In the genomic region with DNA sequence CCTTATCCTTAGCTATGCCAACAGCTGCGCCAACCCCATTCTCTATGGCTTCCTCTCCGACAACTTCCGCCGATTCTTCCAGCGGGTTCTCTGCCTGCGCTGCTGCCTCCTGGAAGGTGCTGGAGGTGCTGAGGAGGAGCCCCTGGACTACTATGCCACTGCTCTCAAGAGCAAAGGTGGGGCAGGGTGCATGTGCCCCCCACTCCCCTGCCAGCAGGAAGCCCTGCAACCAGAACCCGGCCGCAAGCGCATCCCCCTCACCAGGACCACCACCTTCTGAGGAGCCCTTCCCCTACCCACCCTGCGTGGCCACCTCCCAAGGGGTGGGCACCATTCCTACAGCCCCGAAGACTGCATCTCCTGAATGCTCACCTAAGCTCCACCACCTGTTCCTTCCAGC, we compare ENCODE assay signal across 22 cellular contexts. TPM values are rescaled to one million over a fixed set of nuclear protein-coding genes. Genes with fewer than 3 reads are reported as not detected.
DNase-seq lines count a peak whose midpoint lies in the region; ATAC-seq, FAIRE-seq and TF ChIP-seq lines count a peak whose summit lies in the region.
"Had no signal": no experiment of that assay in that cellular context is flagged by ENCODE, and none has a peak within 500 bp of the region (broad histone marks: within the 10 kb centered on the region; RNA-seq: fewer than 3 reads in every experiment).

No MANE protein-coding gene starts in this region.

- H3K18ac ChIP-seq in neuronal stem cell (ENCODE audit: low read length): no peak overlapping the region

- peak overlapping the region; percentile 51 for H3K27ac ChIP-seq in DND-41 (ENCODE audit: low read length)
- H3K27ac ChIP-seq in astrocyte (ENCODE audit: low read depth, low read length): no peak overlapping the region
- no peak overlapping the region for H3K27ac ChIP-seq in neuronal stem cell (replicated peaks; ENCODE audit: low read length)
- H3K27ac ChIP-seq in body of pancreas: no peak overlapping the region
- H3K27ac ChIP-seq: GM23248 had no signal

- no peak overlapping the region for H2BK5ac ChIP-seq in neuronal stem cell (ENCODE audit: low read length)

- TF ChIP-seq POLR2A in body of pancreas (IDR thresholded peaks at IDR 0.05): no peak

- H4K20me1 ChIP-seq in DND-41 (ENCODE audit: insufficient read depth, low read length) (no peaks in the 10 kb centered on the region), astrocyte (ENCODE audit: insufficient read depth, low read length) (no peaks in the 10 kb centered on the region)

- intact Hi-C loops in body of pancreas (cut with DNase I): no loop called here

- H3K27me3 Mint-ChIP-seq in astrocyte (ENCODE audit: low read depth, unreplicated experiment): peaks cover 65% of the 10 kb centered on the region
- peaks cover 96% of the 10 kb centered on the region for H3K27me3 Mint-ChIP-seq in mesothelial cell of epicardium (ENCODE audit: low read depth)

- WGBS in neuronal stem cell (ENCODE audit: extremely low coverage in 2 of 2, insufficient read length in 2 of 2, insufficient replicate concordance in 1 of 2), 2 donors: no CpG with 5 or more reads among the region's 11 CpGs
- 83 to 87% methylated on average over 11 of the region's 11 CpGs for WGBS in body of pancreas, 2 donors

- no peaks in the 10 kb centered on the region for H3K79me1 ChIP-seq in neuronal stem cell (ENCODE audit: low read depth, low read length)

- H3K9me3 Mint-ChIP-seq in astrocyte (ENCODE audit: unreplicated experiment) (peaks cover 7% of the 10 kb centered on the region), mesothelial cell of epicardium (no peaks in the 10 kb centered on the region)

- H3K79me2 ChIP-seq in DND-41 (ENCODE audit: insufficient read depth, low read length): no peaks in the 10 kb centered on the region
- H3K79me2 ChIP-seq in astrocyte (ENCODE audit: insufficient read depth, low read length): no peaks in the 10 kb centered on the region

- H2BK15ac ChIP-seq in neuronal stem cell (ENCODE audit: low read length): no peak overlapping the region

- peak overlapping the region; percentile 3; the same call in 1 of the 2 replicates for H3K9ac ChIP-seq in DND-41 (ENCODE audit: low read depth, low read length)
- no peak overlapping the region for H3K9ac ChIP-seq in astrocyte (ENCODE audit: low read length)
- H3K9ac ChIP-seq in neuronal stem cell (ENCODE audit: low read depth, low read length, poor library complexity): peak overlapping the region; percentile 56
- H3K9ac ChIP-seq: GM23248 had no signal

- TF ChIP-seq CTCF in DND-41 (IDR thresholded peaks at IDR 0.05; ENCODE audit: borderline replicate concordance, extremely low read depth, low read length, poor library complexity, severe bottlenecking): no peak
- TF ChIP-seq CTCF in astrocyte (IDR thresholded peaks at IDR 0.05; ENCODE audit: insufficient read depth, low read depth, low read length): no peak
- no peak for TF ChIP-seq CTCF in mesothelial cell of epicardium (IDR thresholded peaks at IDR 0.05; ENCODE audit: unreplicated experiment)
- no peak for TF ChIP-seq CTCF in body of pancreas (IDR thresholded peaks at IDR 0.05)

- H4K8ac ChIP-seq in neuronal stem cell (ENCODE audit: low read depth, low read length): no peak overlapping the region

- H3K36me3 ChIP-seq in DND-41 (ENCODE audit: insufficient read depth, low read length) (no peaks in the 10 kb centered on the region), astrocyte (ENCODE audit: insufficient read depth, low read length) (no peaks in the 10 kb centered on the region), neuronal stem cell (replicated peaks in 1 of 2; ENCODE audit: control insufficient read depth in 2 of 2, insufficient read depth in 2 of 2, low read length in 2 of 2) (no peaks in the 10 kb centered on the region), body of pancreas (replicated peaks in 1 of 2; ENCODE audit: insufficient read depth in 1 of 2, low read depth in 2 of 2) (no peaks in the 10 kb centered on the region)
- H3K36me3 ChIP-seq: BE2C had no signal

- H3K27ac Mint-ChIP-seq in astrocyte (ENCODE audit: unreplicated experiment) (peak overlapping the region; percentile 85), mesothelial cell of epicardium (no peak overlapping the region)
- H3K27ac Mint-ChIP-seq: CD4-positive, CD25-positive, alpha-beta regulatory T cell; IgD-negative memory B cell had no signal

- H3K14ac ChIP-seq in neuronal stem cell (ENCODE audit: low read length): no peak overlapping the region

- no peak overlapping the region for H3K4ac ChIP-seq in neuronal stem cell (ENCODE audit: low read length)

- ATAC-seq in DND-41 (ENCODE audit: insufficient read depth, low read depth): no peak
- ATAC-seq in body of pancreas: no peak
- ATAC-seq in HG02798 (IDR thresholded peaks at IDR 0.05; ENCODE audit: poor library complexity, unreplicated experiment): no peak
- ATAC-seq: HepG2 had no signal

- H3K27me3 ChIP-seq in DND-41 (ENCODE audit: insufficient read depth, low read length, poor library complexity): no peaks in the 10 kb centered on the region
- H3K27me3 ChIP-seq in astrocyte (ENCODE audit: insufficient read depth, low read length): peaks cover 10% of the 10 kb centered on the region
- H3K27me3 ChIP-seq in neuronal stem cell (ENCODE audit: control insufficient read depth in 3 of 3, insufficient read depth in 3 of 3, low read depth in 1 of 3, low read length in 3 of 3): peaks cover 4 to 40% (median 14%) of the 10 kb centered on the region in 3 experiments
- peaks cover 0 to 5% of the 10 kb centered on the region in 2 donors for H3K27me3 ChIP-seq in body of pancreas
- H3K27me3 ChIP-seq: BE2C had no signal

- no peak overlapping the region for H3K4me3 Mint-ChIP-seq in astrocyte (ENCODE audit: unreplicated experiment)
- peak overlapping the region; percentile 33 for H3K4me3 Mint-ChIP-seq in mesothelial cell of epicardium
- H3K4me3 Mint-ChIP-seq: CD4-positive, CD25-positive, alpha-beta regulatory T cell; IgD-negative memory B cell had no signal

- H3K4me2 ChIP-seq in DND-41 (ENCODE audit: insufficient read depth, low read length) (peak overlapping the region; percentile 33), astrocyte (ENCODE audit: low read length) (no peak overlapping the region), neuronal stem cell (ENCODE audit: insufficient read depth, low read length, poor library complexity, severe bottlenecking) (no peak overlapping the region)

- peaks cover 1% of the 10 kb centered on the region for H3K36me3 Mint-ChIP-seq in astrocyte (ENCODE audit: low read depth, unreplicated experiment)
- no peaks in the 10 kb centered on the region for H3K36me3 Mint-ChIP-seq in mesothelial cell of epicardium
- H3K36me3 Mint-ChIP-seq: CD4-positive, CD25-positive, alpha-beta regulatory T cell had no signal

- H3K9me3 ChIP-seq in DND-41 (ENCODE audit: insufficient read depth, low read length, severe bottlenecking): no peaks in the 10 kb centered on the region
- no peaks in the 10 kb centered on the region for H3K9me3 ChIP-seq in astrocyte (ENCODE audit: insufficient read depth, low read depth, low read length)
- H3K9me3 ChIP-seq in neuronal stem cell (replicated peaks in 1 of 2; ENCODE audit: control insufficient read depth in 2 of 2, insufficient read depth in 1 of 2, low read depth in 1 of 2, low read length in 2 of 2): no peaks in the 10 kb centered on the region
- no peaks in the 10 kb centered on the region for H3K9me3 ChIP-seq in body of pancreas
- H3K9me3 ChIP-seq: BE2C had no signal

- H4K91ac ChIP-seq in neuronal stem cell (ENCODE audit: low read depth, low read length, poor library complexity): no peak overlapping the region

- H3K4me1 Mint-ChIP-seq in astrocyte (ENCODE audit: low read depth, unreplicated experiment) (peaks cover 15% of the 10 kb centered on the region), mesothelial cell of epicardium (peaks cover 11% of the 10 kb centered on the region)
- H3K4me1 Mint-ChIP-seq: CD4-positive, CD25-positive, alpha-beta regulatory T cell; IgD-negative memory B cell had no signal

- H2AK5ac ChIP-seq in neuronal stem cell (ENCODE audit: low read depth, low read length): no peak overlapping the region

- DNase-seq in DND-41 (peak; percentile 33), astrocyte (ENCODE audit: low read depth) (no peak), mesothelial cell of epicardium (ENCODE audit: low spot score in 2 of 2, unreplicated experiment in 2 of 2) (no peak), neuronal stem cell (ENCODE audit: low spot score) (no peak), inferior parietal cortex (ENCODE audit: extremely low spot score) (no peak), body of pancreas (no peak), Ammon's horn (ENCODE audit: low spot score) (no peak)
- DNase-seq: BE2C; C1 segment of cervical spinal cord; Calu3; CD4-positive, CD25-positive, alpha-beta regulatory T cell; GM23248; HCEC 1CT; KBM-7 had no signal

- H3K4me1 ChIP-seq in DND-41 (ENCODE audit: insufficient read depth, low read length) (peaks cover 51% of the 10 kb centered on the region), astrocyte (ENCODE audit: insufficient read depth, low read length) (no peaks in the 10 kb centered on the region), neuronal stem cell (ENCODE audit: control insufficient read depth in 2 of 2, insufficient read depth in 1 of 2, low read depth in 1 of 2, low read length in 2 of 2) (peaks cover 0 to 3% of the 10 kb centered on the region in 2 donors), body of pancreas (no peaks in the 10 kb centered on the region)
- H3K4me1 ChIP-seq: BE2C had no signal

- H3K23ac ChIP-seq in neuronal stem cell (ENCODE audit: low read depth, low read length, poor library complexity): no peak overlapping the region

- FAIRE-seq in astrocyte (lab: Jason Lieb, UNC): no peak
- FAIRE-seq: G401.6, GM12891, GM19239, H54, HepG2 had no signal

- H3K4me3 ChIP-seq in DND-41 (ENCODE audit: low read depth in 1 of 2, low read length in 2 of 2): no peak overlapping the region
- H3K4me3 ChIP-seq in astrocyte (ENCODE audit: insufficient read depth, low read depth, low read length): no peak overlapping the region
- H3K4me3 ChIP-seq in neuronal stem cell (ENCODE audit: low read length in 2 of 2): no peak overlapping the region
- no peak overlapping the region for H3K4me3 ChIP-seq in body of pancreas
- H3K4me3 ChIP-seq: GM23248 had no signal

- no peak overlapping the region for H2BK12ac ChIP-seq in neuronal stem cell (ENCODE audit: low read length)

- H2BK120ac ChIP-seq in neuronal stem cell (ENCODE audit: low read depth, low read length): no peak overlapping the region

- H2AFZ ChIP-seq in DND-41 (ENCODE audit: low read depth, low read length): no peak overlapping the region
- H2AFZ ChIP-seq in astrocyte (ENCODE audit: low read depth, low read length): no peak overlapping the region
- no peak overlapping the region for H2AFZ ChIP-seq in neuronal stem cell (ENCODE audit: low read length)
- H2AFZ ChIP-seq: GM23248 had no signal

RNA-seq across cellular contexts. Expression of a gene that starts 1.3 kb away (rescaled TPM):
- total RNA-seq in astrocyte: not detected in 2 replicates
- total RNA-seq in mesothelial cell of epicardium: not detected in 3 replicates
- not detected for polyA plus RNA-seq in neuronal stem cell (2013, experiment 1 of 2)
- polyA plus RNA-seq in neuronal stem cell (2013, experiment 2 of 2): not detected
- not detected for total RNA-seq in body of pancreas
- total RNA-seq: A172; Calu3; CD4-positive, CD25-positive, alpha-beta regulatory T cell; GM23248; HepG2 had no signal
- polyA plus RNA-seq: CD4-positive, CD25-positive, alpha-beta regulatory T cell; GM23248; HepG2; IgD-negative memory B cell had no signal

RNA-seq across cellular contexts. Expression of a gene that starts 13.1 kb away (rescaled TPM):
- total RNA-seq in astrocyte (14.2 and 22.7 TPM in 2 replicates), mesothelial cell of epicardium (0.68 to 0.85 TPM (median 0.82 TPM) in 3 replicates), body of pancreas (10 to 100 TPM; 14.3 to 44.2 TPM)
- polyA plus RNA-seq in neuronal stem cell (2013, experiment 1 of 2): 0.06 TPM
- polyA plus RNA-seq in neuronal stem cell (2013, experiment 2 of 2): 0.10 TPM
- total RNA-seq: Calu3; CD4-positive, CD25-positive, alpha-beta regulatory T cell; HepG2 had no signal
- polyA plus RNA-seq: CD4-positive, CD25-positive, alpha-beta regulatory T cell; IgD-negative memory B cell had no signal

RNA-seq across cellular contexts. Expression of a gene that starts 49.8 kb away (rescaled TPM):
- 0.02 TPM in 1 of 2 replicates, not detected in the other for total RNA-seq in astrocyte
- 0.07 to 0.09 TPM (median 0.09 TPM) in 3 replicates for total RNA-seq in mesothelial cell of epicardium
- polyA plus RNA-seq in neuronal stem cell (2013, experiment 1 of 2): under 0.01 TPM
- polyA plus RNA-seq in neuronal stem cell (2013, experiment 2 of 2): 0.01 TPM
- total RNA-seq in body of pancreas: 10 to 100 TPM; 14.2 to 19.2 TPM
- total RNA-seq: A172, Calu3, GM23248, HepG2 had no signal
- polyA plus RNA-seq: HepG2, IgD-negative memory B cell had no signal

Comparison
In these comparisons a context has a peak if more than half of its experiments do, and no peak if none do; other contexts are left out.
1. RNA of a gene that starts 49.8 kb away (total RNA-seq): 14.2 to 19.2 TPM in body of pancreas; 0.07 to 0.09 TPM in mesothelial cell of epicardium and 0.02 TPM in astrocyte; every median in the first group is over 10 times any median in the second.